31 cellular contexts compared by ENCODE assay signal in genomic region chr2:21535826-21536225, GRCh38.
"Had no signal": no experiment of that assay in that cellular context is flagged by ENCODE, and none has a peak within 500 bp of the region (broad histone marks: within the 10 kb centered on the region; RNA-seq: fewer than 3 reads in every experiment).

No MANE protein-coding gene starts in this region.

- H3K4me3 Mint-ChIP-seq: activated B cell treated with CpG ODN at 0.5 μM for 24 hours; activated CD4-positive, alpha-beta memory T cell treated with anti-CD3 and anti-CD28 coated beads for 36 hours; activated naive CD4-positive, alpha-beta T cell treated with anti-CD3 and anti-CD28 coated beads for 36 hours; activated T-cell treated with anti-CD3 and anti-CD28 coated beads, Interleukin-2, amount 50 U/mL, for 4 hours; activated T-helper 1 cell treated with anti-CD3 and anti-CD28 coated beads, Interleukin-12 subunit alpha, Interleukin-12 subunit beta, Interleukin-2, Interleukin-4 antibody, amounts not matched to agents 30 ng/mL and 10 ng/mL and 1 ng/mL, durations not matched to agents 14 hours and 24 hours and 36 hours; brain had no signal

- H3K27ac Mint-ChIP-seq: activated B cell treated with CpG ODN at 0.5 μM for 24 hours; activated CD4-positive, alpha-beta memory T cell treated with anti-CD3 and anti-CD28 coated beads for 36 hours; activated naive CD4-positive, alpha-beta T cell treated with anti-CD3 and anti-CD28 coated beads for 36 hours; activated naive CD4-positive, alpha-beta T cell treated with anti-CD3 and anti-CD28 coated beads, Interleukin-2, amount 50 U/mL, for 72 hours; activated T-helper 1 cell treated with anti-CD3 and anti-CD28 coated beads, Interleukin-12 subunit alpha, Interleukin-12 subunit beta, Interleukin-2, Interleukin-4 antibody, amounts not matched to agents 30 ng/mL and 10 ng/mL and 1 ng/mL, durations not matched to agents 14 hours and 24 hours and 36 hours; brain had no signal

- H3K27me3 ChIP-seq: adrenal gland had no signal

- H3K4me1 Mint-ChIP-seq: activated B cell treated with CpG ODN at 0.5 μM for 24 hours, brain had no signal

- H3K4me1 ChIP-seq: adrenal gland had no signal

- DNase-seq: activated B cell treated with CpG ODN at 0.5 μM for 24 hours; activated CD4-positive, alpha-beta memory T cell treated with anti-CD3 and anti-CD28 coated beads for 36 hours; activated CD4-positive, alpha-beta T cell treated with anti-CD3 and anti-CD28 coated beads for 4 hours; activated CD4-positive, alpha-beta T cell treated with anti-CD3 and anti-CD28 coated beads, Interleukin-2, amount 50 U/mL, for 1 hour; activated CD4-positive, CD25-positive, alpha-beta regulatory T cell treated with anti-CD3 and anti-CD28 coated beads, Interleukin-2, amount 50 U/mL, for 72 hours; activated CD8-positive, alpha-beta memory T cell treated with anti-CD3 and anti-CD28 coated beads, Interleukin-2, amount 50 U/mL, for 4 hours; activated gamma-delta T cell treated with Interleukin-2 at 50 U/mL for 16 hours; activated naive CD4-positive, alpha-beta T cell treated with anti-CD3 and anti-CD28 coated beads for 36 hours; activated T-cell treated with anti-CD3 and anti-CD28 coated beads for 4 hours; activated T-cell treated with anti-CD3 and anti-CD28 coated beads, Interleukin-2, amount 50 U/mL, for 4 hours; adrenal gland; caudate nucleus; cerebellar nuclear complex; NCI-H1048; NCI-H1105 treated with DMSO at 0.1 percent for 48 hours; NCI-H1436 treated with DMSO at 0.1 percent for 48 hours; NCI-H1694 treated with DMSO at 0.1 percent for 48 hours; NCI-H2029; NCI-H345; NCI-H510A; NCI-H526; NCI-H748 treated with DMSO at 0.1 percent for 48 hours; NK-92 treated with Interleukin-12 subunit alpha and Interleukin-12 subunit beta, amount 100 ng/mL, for 24 hours; Right ventricle myocardium superior; SW 1271; T-helper 1 cell; T-helper 9 cell had no signal

- H3K4me3 ChIP-seq: adrenal gland had no signal

- H3K27ac ChIP-seq: adrenal gland, VCaP had no signal

- H3K27me3 Mint-ChIP-seq: activated B cell treated with CpG ODN at 0.5 μM for 24 hours; activated CD4-positive, alpha-beta memory T cell treated with anti-CD3 and anti-CD28 coated beads for 36 hours had no signal

- H3K36me3 ChIP-seq: adrenal gland had no signal
